9 cellular contexts compared by ENCODE assay signal in the genomic region with DNA sequence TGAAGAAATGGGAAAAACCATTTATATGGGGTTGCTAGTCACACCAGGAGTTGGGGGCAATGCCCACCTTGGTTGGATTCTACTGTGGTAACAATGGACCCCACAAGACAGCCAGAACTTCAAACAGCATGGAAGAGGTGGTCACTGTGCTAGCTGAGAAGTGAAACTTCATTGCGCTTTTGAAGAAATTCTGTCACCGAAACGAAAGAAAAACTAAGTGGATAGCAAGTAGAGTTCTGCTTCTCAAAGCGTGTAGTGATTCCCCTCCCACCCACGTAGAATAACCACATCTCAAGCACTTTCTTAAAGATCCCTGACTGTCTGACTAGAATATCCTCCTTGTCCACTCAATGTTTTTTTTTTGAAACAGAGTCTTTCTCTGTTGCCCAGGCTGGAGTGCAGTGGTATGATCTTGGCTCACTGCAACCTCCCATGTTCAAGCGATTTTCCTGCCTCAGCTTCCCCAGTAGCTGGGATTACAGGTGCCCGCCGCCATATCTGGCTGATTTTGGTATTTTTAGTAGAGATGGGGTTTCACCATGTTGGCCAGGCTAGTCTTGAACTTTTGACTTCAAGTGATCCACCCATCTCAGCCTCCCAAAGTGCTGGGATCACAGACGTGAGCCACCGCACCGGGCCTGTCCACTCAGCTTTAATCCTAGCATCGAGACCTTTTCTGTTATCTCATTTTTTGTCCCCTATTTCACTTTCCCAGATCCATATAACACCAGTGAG. TPM values are rescaled to one million over a fixed set of nuclear protein-coding genes. Genes with fewer than 3 reads are reported as not detected.
DNase-seq lines count a peak whose midpoint lies in the region; ATAC-seq lines count a peak whose summit lies in the region.
"Had no signal": no experiment of that assay in that cellular context is flagged by ENCODE, and none has a peak within 500 bp of the region (broad histone marks: within the 10 kb centered on the region; RNA-seq: fewer than 3 reads in every experiment).

No MANE protein-coding gene starts in this region.

- DNase-seq in CD4-positive, CD25-positive, alpha-beta regulatory T cell = peak in 2 of 3 donors; percentile 49 to 80
- no peak for DNase-seq in NCI-H524 treated with DMSO at 0.1 percent for 48 hours (lab: John Stamatoyannopoulos, UW)
- no peak for DNase-seq in stimulated activated CD4-positive, alpha-beta T cell treated with anti-CD3 and anti-CD28 coated beads, Interleukin-12 subunit alpha, Interleukin-12 subunit beta, amount 100 ng/mL, for 4 hours
- DNase-seq in COLO668 (lab: John Stamatoyannopoulos, UW; ENCODE audit: unreplicated experiment) = no peak
- DNase-seq in activated CD4-positive, alpha-beta T cell treated with anti-CD3 and anti-CD28 coated beads, Interleukin-2, amount 50 U/mL, for 1 hour = no peak

- no peaks in the 10 kb centered on the region for H3K9me3 ChIP-seq in CD4-positive, CD25-positive, alpha-beta regulatory T cell (ENCODE audit: control insufficient read depth in 2 of 2, low read length in 2 of 2)

- no peaks in the 10 kb centered on the region for H3K36me3 Mint-ChIP-seq in CD4-positive, CD25-positive, alpha-beta regulatory T cell
- no peaks in the 10 kb centered on the region for H3K36me3 Mint-ChIP-seq in activated naive CD8-positive, alpha-beta T cell

- H3K27me3 Mint-ChIP-seq in CD4-positive, CD25-positive, alpha-beta regulatory T cell = peaks cover 9% of the 10 kb centered on the region
- H3K27me3 Mint-ChIP-seq in activated naive CD8-positive, alpha-beta T cell = peaks cover 11% of the 10 kb centered on the region

- H3K9me3 Mint-ChIP-seq in CD4-positive, CD25-positive, alpha-beta regulatory T cell = peaks cover 0 to 2% (median 0%) of the 10 kb centered on the region in 7 donors
- H3K9me3 Mint-ChIP-seq in activated naive CD8-positive, alpha-beta T cell (ENCODE audit: low read depth) = no peaks in the 10 kb centered on the region

- peak overlapping the region; percentile 69 for H3K27ac ChIP-seq in CD4-positive, CD25-positive, alpha-beta regulatory T cell (ENCODE audit: insufficient read depth, low read length, poor library complexity, severe bottlenecking)

- H3K27me3 ChIP-seq in CD4-positive, CD25-positive, alpha-beta regulatory T cell (ENCODE audit: control insufficient read depth, insufficient read depth, low read length) = no peaks in the 10 kb centered on the region

- peaks cover 5 to 25% (median 14%) of the 10 kb centered on the region in 4 donors for H3K4me1 Mint-ChIP-seq in CD4-positive, CD25-positive, alpha-beta regulatory T cell
- peaks cover 13% of the 10 kb centered on the region for H3K4me1 Mint-ChIP-seq in activated naive CD8-positive, alpha-beta T cell (ENCODE audit: low read depth)

- H3K4me3 Mint-ChIP-seq in CD4-positive, CD25-positive, alpha-beta regulatory T cell = peak overlapping the region; percentile 63 to 92 (median 88)
- peak overlapping the region; percentile 27 for H3K4me3 Mint-ChIP-seq in activated naive CD8-positive, alpha-beta T cell

- H3K27ac Mint-ChIP-seq in CD4-positive, CD25-positive, alpha-beta regulatory T cell = peak overlapping the region; percentile 79 to 93 (median 87)
- peak overlapping the region; percentile 61 for H3K27ac Mint-ChIP-seq in activated naive CD8-positive, alpha-beta T cell

- no peaks in the 10 kb centered on the region for H3K36me3 ChIP-seq in CD4-positive, CD25-positive, alpha-beta regulatory T cell (ENCODE audit: control insufficient read depth, insufficient read depth, low read length)

- peak overlapping the region; percentile 81 for H3K4me3 ChIP-seq in CD4-positive, CD25-positive, alpha-beta regulatory T cell (ENCODE audit: low read depth, low read length)

- no peaks in the 10 kb centered on the region for H3K4me1 ChIP-seq in CD4-positive, CD25-positive, alpha-beta regulatory T cell (ENCODE audit: control insufficient read depth, insufficient read depth, low read length, poor library complexity, severe bottlenecking)

- ATAC-seq in CD4-positive, CD25-positive, alpha-beta regulatory T cell (ENCODE audit: low read depth in 2 of 2) = peak; percentile 58 to 76
- ATAC-seq in GM19324 (IDR thresholded peaks at IDR 0.05; ENCODE audit: low FRiP score, unreplicated experiment) (peak; percentile 98), HG03139 (IDR thresholded peaks at IDR 0.05; ENCODE audit: unreplicated experiment) (peak; percentile 98)

RNA-seq across cellular contexts. Expression of a gene that starts 30.1 kb away (rescaled TPM):
- total RNA-seq in CD4-positive, CD25-positive, alpha-beta regulatory T cell = 3.7 TPM
- 1 to 10 TPM in 3 of 4 donors, under 1 TPM in 1; 0.94 to 2.3 (median 2.1) TPM for polyA plus RNA-seq in CD4-positive, CD25-positive, alpha-beta regulatory T cell
- total RNA-seq: T-helper 2 cell treated with Interferon-gamma antibody and Interleukin-4, amounts not matched to agents 100 ng/mL and 5 ng/mL, for 36 hours had no signal

RNA-seq across cellular contexts. Expression of a gene that starts 37.9 kb away (rescaled TPM):
- not detected for total RNA-seq in CD4-positive, CD25-positive, alpha-beta regulatory T cell
- not detected for polyA plus RNA-seq in CD4-positive, CD25-positive, alpha-beta regulatory T cell
- total RNA-seq: T-helper 2 cell treated with Interferon-gamma antibody and Interleukin-4, amounts not matched to agents 100 ng/mL and 5 ng/mL, for 36 hours had no signal

RNA-seq across cellular contexts. Expression of a gene that starts 55.4 kb away (rescaled TPM):
- not detected for total RNA-seq in CD4-positive, CD25-positive, alpha-beta regulatory T cell
- polyA plus RNA-seq in CD4-positive, CD25-positive, alpha-beta regulatory T cell = not detected
- total RNA-seq: T-helper 2 cell treated with Interferon-gamma antibody and Interleukin-4, amounts not matched to agents 100 ng/mL and 5 ng/mL, for 36 hours had no signal

RNA-seq across cellular contexts. Expression of a gene that starts 59.0 kb away (rescaled TPM):
- not detected for total RNA-seq in CD4-positive, CD25-positive, alpha-beta regulatory T cell
- not detected for polyA plus RNA-seq in CD4-positive, CD25-positive, alpha-beta regulatory T cell
- total RNA-seq: T-helper 2 cell treated with Interferon-gamma antibody and Interleukin-4, amounts not matched to agents 100 ng/mL and 5 ng/mL, for 36 hours had no signal

Comparison
In these comparisons a context has a peak if more than half of its experiments do, and no peak if none do; other contexts are left out.
1. DNase-seq: peak in CD4-positive, CD25-positive, alpha-beta regulatory T cell (2 of 3); none in NCI-H524 treated with DMSO at 0.1 percent for 48 hours (single experiment), stimulated activated CD4-positive, alpha-beta T cell treated with anti-CD3 and anti-CD28 coated beads, Interleukin-12 subunit alpha, Interleukin-12 subunit beta, amount 100 ng/mL, for 4 hours (single experiment), COLO668 (single experiment) and activated CD4-positive, alpha-beta T cell treated with anti-CD3 and anti-CD28 coated beads, Interleukin-2, amount 50 U/mL, for 1 hour (single experiment).
2. Peak in every context shown above with its lines, with median percentiles within 50 percentile points of each other: ATAC-seq.